Comparison of ENCODE assay signal across 1 cellular context in genomic region chrX:40092808-40093435, GRCh38.
A peak's percentile ranks its signal among the peaks of the same experiment; 100 is the strongest.
TF ChIP-seq lines count a peak whose summit lies in the region.

No MANE protein-coding gene starts in this region.

TF ChIP-seq in WTC11, 78 proteins besides CTCF, POLR2A, EP300 and RAD21 (continued from another document):
- TF ChIP-seq E2F5 (CRISPR knock-in tag; IDR thresholded peaks at IDR 0.05) (no peak), ZNF317 (CRISPR knock-in tag; IDR thresholded peaks at IDR 0.05; ENCODE audit: borderline replicate concordance, low read depth) (no peak), RELA (CRISPR knock-in tag; IDR thresholded peaks at IDR 0.05; ENCODE audit: borderline replicate concordance) (no peak), PRDM15 (CRISPR knock-in tag; IDR thresholded peaks at IDR 0.05) (no peak), ZNF423 (CRISPR knock-in tag; IDR thresholded peaks at IDR 0.05) (no peak), CBFB (CRISPR knock-in tag; IDR thresholded peaks at IDR 0.05; ENCODE audit: low read depth) (no peak), FOXJ3 (CRISPR knock-in tag; IDR thresholded peaks at IDR 0.05; ENCODE audit: borderline replicate concordance) (no peak), NFATC4 (CRISPR knock-in tag; IDR thresholded peaks at IDR 0.05) (0 out of 2 replicates have a peak, but pooled peaks have one; percentile 27), ZMAT4 (CRISPR knock-in tag; IDR thresholded peaks at IDR 0.05) (peak; percentile 79), TEAD4 (CRISPR knock-in tag; IDR thresholded peaks at IDR 0.05) (no peak), ZNF263 (CRISPR knock-in tag; IDR thresholded peaks at IDR 0.05; ENCODE audit: low read depth) (no peak), ZNF416 (CRISPR knock-in tag; IDR thresholded peaks at IDR 0.05) (no peak), MLX (CRISPR knock-in tag; IDR thresholded peaks at IDR 0.05) (no peak), TEAD1 (CRISPR knock-in tag; IDR thresholded peaks at IDR 0.05) (peak; percentile 36; the same call in 1 of the 2 replicates), ZNF671 (CRISPR knock-in tag; IDR thresholded peaks at IDR 0.05) (no peak), ELF4 (CRISPR knock-in tag; IDR thresholded peaks at IDR 0.05; ENCODE audit: low read depth) (no peak), ZNF121 (CRISPR knock-in tag; IDR thresholded peaks at IDR 0.05) (no peak), CREM (CRISPR knock-in tag; IDR thresholded peaks at IDR 0.05) (no peak)
- TF ChIP-seq, protein P1, sequence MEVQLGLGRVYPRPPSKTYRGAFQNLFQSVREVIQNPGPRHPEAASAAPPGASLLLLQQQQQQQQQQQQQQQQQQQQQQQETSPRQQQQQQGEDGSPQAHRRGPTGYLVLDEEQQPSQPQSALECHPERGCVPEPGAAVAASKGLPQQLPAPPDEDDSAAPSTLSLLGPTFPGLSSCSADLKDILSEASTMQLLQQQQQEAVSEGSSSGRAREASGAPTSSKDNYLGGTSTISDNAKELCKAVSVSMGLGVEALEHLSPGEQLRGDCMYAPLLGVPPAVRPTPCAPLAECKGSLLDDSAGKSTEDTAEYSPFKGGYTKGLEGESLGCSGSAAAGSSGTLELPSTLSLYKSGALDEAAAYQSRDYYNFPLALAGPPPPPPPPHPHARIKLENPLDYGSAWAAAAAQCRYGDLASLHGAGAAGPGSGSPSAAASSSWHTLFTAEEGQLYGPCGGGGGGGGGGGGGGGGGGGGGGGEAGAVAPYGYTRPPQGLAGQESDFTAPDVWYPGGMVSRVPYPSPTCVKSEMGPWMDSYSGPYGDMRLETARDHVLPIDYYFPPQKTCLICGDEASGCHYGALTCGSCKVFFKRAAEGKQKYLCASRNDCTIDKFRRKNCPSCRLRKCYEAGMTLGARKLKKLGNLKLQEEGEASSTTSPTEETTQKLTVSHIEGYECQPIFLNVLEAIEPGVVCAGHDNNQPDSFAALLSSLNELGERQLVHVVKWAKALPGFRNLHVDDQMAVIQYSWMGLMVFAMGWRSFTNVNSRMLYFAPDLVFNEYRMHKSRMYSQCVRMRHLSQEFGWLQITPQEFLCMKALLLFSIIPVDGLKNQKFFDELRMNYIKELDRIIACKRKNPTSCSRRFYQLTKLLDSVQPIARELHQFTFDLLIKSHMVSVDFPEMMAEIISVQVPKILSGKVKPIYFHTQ (CRISPR knock-in tag; IDR thresholded peaks at IDR 0.05), result peak; percentile 8; the same call in 1 of the 2 replicates
